In the genomic region with DNA sequence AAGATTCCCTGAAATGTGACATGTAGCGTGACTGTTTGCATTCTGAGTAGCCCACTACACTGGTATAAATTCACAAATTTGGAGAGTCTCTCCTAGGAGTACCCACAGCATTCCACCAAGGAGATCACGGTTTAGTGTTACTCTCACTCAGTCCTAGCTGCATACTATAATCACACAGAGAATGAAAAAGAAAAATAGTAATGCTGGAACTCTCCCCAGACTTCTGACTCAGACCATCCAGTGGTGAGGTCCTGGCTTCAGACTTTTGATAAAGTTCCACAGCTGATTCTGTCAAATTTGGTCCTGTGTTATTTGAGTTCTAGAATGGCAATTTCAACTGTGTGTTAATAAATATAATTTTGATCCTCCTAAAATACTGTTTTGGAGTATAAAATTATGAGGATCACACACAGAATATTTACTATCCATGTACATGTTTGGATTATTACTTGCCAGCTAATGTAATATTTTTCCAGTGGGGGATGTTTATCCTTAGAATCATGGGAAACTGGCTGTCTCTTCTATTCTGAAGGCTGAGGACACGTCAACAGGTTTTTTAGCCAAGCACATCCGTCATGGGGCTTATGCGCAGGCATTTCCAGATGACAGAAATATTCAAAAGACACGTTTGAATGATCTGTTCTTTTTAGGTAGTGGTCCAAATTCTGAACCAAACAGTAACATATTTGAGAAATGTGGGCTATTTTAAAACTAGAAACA, we compare ENCODE assay signal across 14 cellular contexts. TPM values are rescaled to one million over a fixed set of nuclear protein-coding genes. Genes with fewer than 3 reads are reported as not detected.
DNase-seq lines count a peak whose midpoint lies in the region; ATAC-seq and TF ChIP-seq lines count a peak whose summit lies in the region.
"Had no signal": no experiment of that assay in that cellular context is flagged by ENCODE, and none has a peak within 500 bp of the region (broad histone marks: within the 10 kb centered on the region; RNA-seq: fewer than 3 reads in every experiment).

No MANE protein-coding gene starts in this region.

- H2BK5ac ChIP-seq in mesenchymal stem cell (ENCODE audit: low read depth, low read length, poor library complexity, severe bottlenecking), result no peak overlapping the region

- TF ChIP-seq CTCF in HFFc6 (IDR thresholded peaks at IDR 0.05) (no peak), choroid plexus epithelial cell (conservative IDR thresholded peaks at IDR 0.05; ENCODE audit: low read depth, low read length) (no peak), upper lobe of left lung (IDR thresholded peaks at IDR 0.05) (no peak), Calu3 (IDR thresholded peaks at IDR 0.05; ENCODE audit: unreplicated experiment) (no peak)

- H3K14ac ChIP-seq in mesenchymal stem cell (ENCODE audit: low read length in 2 of 2), result no peak overlapping the region

- intact Hi-C loops in Calu3 (cut with micrococcal nuclease; ENCODE audit: unreplicated experiment), result loop anchor here (2.0 kb wide), 1 partner anchor 162 kb away; no protein-coding TSS in a partner anchor

- TF ChIP-seq POLR2A in upper lobe of left lung (IDR thresholded peaks at IDR 0.05), result no peak

- no peak overlapping the region for H3K18ac ChIP-seq in mesenchymal stem cell (ENCODE audit: low read depth in 1 of 2, low read length in 2 of 2)

- no peak overlapping the region for H2AK5ac ChIP-seq in mesenchymal stem cell (ENCODE audit: low read length, severe bottlenecking)

- H3K9ac ChIP-seq in mesenchymal stem cell (ENCODE audit: low read length), result peak overlapping the region; percentile 61

- ATAC-seq in upper lobe of left lung (ENCODE audit: low FRiP score in 2 of 2) (peak; percentile 70 to 84), HG02798 (IDR thresholded peaks at IDR 0.05; ENCODE audit: poor library complexity, unreplicated experiment) (no peak), GM18519 (IDR thresholded peaks at IDR 0.05; ENCODE audit: low FRiP score, unreplicated experiment) (no peak)

- no peak overlapping the region for H3K23ac ChIP-seq in mesenchymal stem cell (ENCODE audit: low read length in 2 of 2)

- H3K4me3 Mint-ChIP-seq in HFFc6 (peak overlapping the region; percentile 29; the same call in 1 of the 2 replicates), Calu3 (ENCODE audit: low read depth, unreplicated experiment) (no peak overlapping the region)
- H3K4me3 Mint-ChIP-seq: activated CD4-positive, alpha-beta T cell treated with anti-CD3 and anti-CD28 coated beads for 36 hours; activated T-helper 17 cell treated with anti-CD3 and anti-CD28 coated beads, Interleukin-2, amount 50 U/mL, for 72 hours; naive B cell; stimulated activated naive CD8-positive, alpha-beta T cell treated with anti-CD3 and anti-CD28 coated beads, Interleukin-15, Interleukin-2, amounts not matched to agents 100 ng/mL and 50 ng/mL, for 24 hours had no signal

- peak overlapping the region; percentile 61 for H3K27ac Mint-ChIP-seq in HFFc6
- H3K27ac Mint-ChIP-seq in Calu3 (ENCODE audit: unreplicated experiment), result no peak overlapping the region
- H3K27ac Mint-ChIP-seq: activated CD4-positive, alpha-beta T cell treated with anti-CD3 and anti-CD28 coated beads for 36 hours; activated T-helper 17 cell treated with anti-CD3 and anti-CD28 coated beads, Interleukin-2, amount 50 U/mL, for 72 hours; naive B cell; stimulated activated naive CD8-positive, alpha-beta T cell treated with anti-CD3 and anti-CD28 coated beads, Interleukin-15, Interleukin-2, amounts not matched to agents 100 ng/mL and 50 ng/mL, for 24 hours had no signal

- H3K27ac ChIP-seq in mesenchymal stem cell (ENCODE audit: low read length, poor library complexity, severe bottlenecking) (no peak overlapping the region), upper lobe of left lung (peak overlapping the region; percentile 42 to 65 (median 61))

- no peak for TF ChIP-seq EP300 in upper lobe of left lung (IDR thresholded peaks at IDR 0.05)

- H3K4me3 ChIP-seq in choroid plexus epithelial cell (ENCODE audit: low read depth, low read length) (no peak overlapping the region), mesenchymal stem cell (ENCODE audit: insufficient read depth in 1 of 2, low read depth in 1 of 2, low read length in 2 of 2) (no peak overlapping the region), upper lobe of left lung (no peak overlapping the region)
- H3K4me3 ChIP-seq: dorsolateral prefrontal cortex had no signal

- H3K9me3 ChIP-seq in mesenchymal stem cell (ENCODE audit: control insufficient read depth, low read length), result no peaks in the 10 kb centered on the region
- H3K9me3 ChIP-seq in upper lobe of left lung, result no peaks in the 10 kb centered on the region

- H3K27me3 Mint-ChIP-seq in HFFc6 (ENCODE audit: insufficient read depth) (no peaks in the 10 kb centered on the region), Calu3 (ENCODE audit: unreplicated experiment) (no peaks in the 10 kb centered on the region)
- H3K27me3 Mint-ChIP-seq: activated T-helper 17 cell treated with anti-CD3 and anti-CD28 coated beads, Interleukin-2, amount 50 U/mL, for 72 hours; naive B cell had no signal

- H3K4me2 ChIP-seq in mesenchymal stem cell (ENCODE audit: low read length, poor library complexity, severe bottlenecking), result no peak overlapping the region

- no peak overlapping the region for H2BK120ac ChIP-seq in mesenchymal stem cell (ENCODE audit: low read depth, low read length)

- peaks cover 0 to 3% of the 10 kb centered on the region in 2 experiments for H3K36me3 ChIP-seq in mesenchymal stem cell (ENCODE audit: control insufficient read depth in 1 of 2, insufficient read depth in 2 of 2, low read depth in 1 of 2, low read length in 2 of 2)
- no peaks in the 10 kb centered on the region for H3K36me3 ChIP-seq in upper lobe of left lung

- H2BK15ac ChIP-seq in mesenchymal stem cell (ENCODE audit: low read depth, poor library complexity, severe bottlenecking), result no peak overlapping the region

- H2BK12ac ChIP-seq in mesenchymal stem cell (ENCODE audit: low read length in 2 of 2), result no peak overlapping the region

- no peak overlapping the region for H3K4ac ChIP-seq in mesenchymal stem cell (ENCODE audit: low read depth in 1 of 2, low read length in 2 of 2)

- H2AFZ ChIP-seq in mesenchymal stem cell (ENCODE audit: low read depth, low read length), result no peak overlapping the region

- no peak overlapping the region for H4K91ac ChIP-seq in mesenchymal stem cell (ENCODE audit: low read length)

- H4K8ac ChIP-seq in mesenchymal stem cell (ENCODE audit: low read length), result no peak overlapping the region

- H3K27me3 ChIP-seq in mesenchymal stem cell (ENCODE audit: control insufficient read depth in 1 of 2, insufficient read depth in 1 of 2, low read length in 2 of 2) (no peaks in the 10 kb centered on the region), upper lobe of left lung (no peaks in the 10 kb centered on the region)
- H3K27me3 ChIP-seq: dorsolateral prefrontal cortex had no signal

- 58% methylated on average over 5 of the region's 6 CpGs for WGBS in mesenchymal stem cell
- WGBS in upper lobe of left lung, 2 donors, result 26 to 40% methylated on average over 6 of the region's 6 CpGs

- DNase-seq in HFFc6, result peak; percentile 76
- DNase-seq in choroid plexus epithelial cell (ENCODE audit: low read depth), result peak; percentile 86
- peak; percentile 29 for DNase-seq in mesenchymal stem cell
- no peak for DNase-seq in upper lobe of left lung
- no peak for DNase-seq in Calu3
- DNase-seq in NCI-H2227 treated with DMSO at 0.1 percent for 48 hours (lab: John Stamatoyannopoulos, UW), result no peak

- BruUV-seq in Calu3 (replicated peaks; lab: Mats Ljungman, UMichigan), result no TSS peak

- H3K9me3 Mint-ChIP-seq in HFFc6 (no peaks in the 10 kb centered on the region), Calu3 (ENCODE audit: low read depth, unreplicated experiment) (no peaks in the 10 kb centered on the region)
- H3K9me3 Mint-ChIP-seq: activated T-helper 17 cell treated with anti-CD3 and anti-CD28 coated beads, Interleukin-2, amount 50 U/mL, for 72 hours; naive B cell; stimulated activated naive CD8-positive, alpha-beta T cell treated with anti-CD3 and anti-CD28 coated beads, Interleukin-15, Interleukin-2, amounts not matched to agents 100 ng/mL and 50 ng/mL, for 24 hours had no signal

- H3K4me1 ChIP-seq in mesenchymal stem cell (ENCODE audit: control insufficient read depth, insufficient read depth, low read depth, low read length) (no peaks in the 10 kb centered on the region), upper lobe of left lung (peaks cover 3 to 21% (median 10%) of the 10 kb centered on the region in 4 donors)

- CTCF ChIA-PET in Calu3 (lab: Charles Lee), result interaction anchor here (0.6 to 2.4 kb wide), 3 partner anchors 75 to 170 kb away, joined by 5 to 9 read pairs (median 7); no protein-coding TSS in a partner anchor

- peaks cover 9% of the 10 kb centered on the region for H3K79me1 ChIP-seq in mesenchymal stem cell (replicated peaks; ENCODE audit: low read length, poor library complexity, severe bottlenecking)

- H3K36me3 Mint-ChIP-seq in HFFc6 (ENCODE audit: low read depth) (no peaks in the 10 kb centered on the region), Calu3 (ENCODE audit: insufficient read depth, unreplicated experiment) (no peaks in the 10 kb centered on the region)
- H3K36me3 Mint-ChIP-seq: naive B cell had no signal

- H3K4me1 Mint-ChIP-seq in HFFc6 (ENCODE audit: low read depth) (peaks cover 45% of the 10 kb centered on the region), Calu3 (ENCODE audit: low read depth, unreplicated experiment) (no peaks in the 10 kb centered on the region)
- H3K4me1 Mint-ChIP-seq: activated CD4-positive, alpha-beta T cell treated with anti-CD3 and anti-CD28 coated beads for 36 hours; activated T-helper 17 cell treated with anti-CD3 and anti-CD28 coated beads, Interleukin-2, amount 50 U/mL, for 72 hours; naive B cell had no signal

RNA-seq across cellular contexts. Expression of a gene that starts 5.1 kb away (rescaled TPM):
- total RNA-seq in HFFc6 (2021; fragmentation: NEBNext Ultra II Directional; extraction: Animal tissue kit (Norgen Biotek cat#: 25700)), result 1 to 10 TPM; 1.4 to 3.5 (median 2.3) TPM
- 1.9 TPM for polyA plus RNA-seq in mesenchymal stem cell (2013, experiment 1 of 2)
- polyA plus RNA-seq in mesenchymal stem cell (2013, experiment 2 of 2), result 1.9 TPM
- total RNA-seq in upper lobe of left lung (10 to 100 TPM in 5 of 6 donors, 1 to 10 TPM in 1; 6.4 to 80.5 (median 32.2) TPM), Calu3 (2022) (0.31 and 0.91 TPM in 2 replicates)
- total RNA-seq: MCF 10A had no signal

Comparison
In these comparisons a context has a peak if more than half of its experiments do, and no peak if none do; other contexts are left out.
1. DNase-seq: peak in HFFc6 (single experiment), choroid plexus epithelial cell (single experiment) and mesenchymal stem cell (single experiment); none in upper lobe of left lung (0 of 2), Calu3 (single experiment) and NCI-H2227 treated with DMSO at 0.1 percent for 48 hours (single experiment).
2. ATAC-seq: peak in upper lobe of left lung (2 of 2); none in HG02798 (single experiment) and GM18519 (single experiment).